17 cellular contexts compared by ENCODE assay signal in the genomic region with DNA sequence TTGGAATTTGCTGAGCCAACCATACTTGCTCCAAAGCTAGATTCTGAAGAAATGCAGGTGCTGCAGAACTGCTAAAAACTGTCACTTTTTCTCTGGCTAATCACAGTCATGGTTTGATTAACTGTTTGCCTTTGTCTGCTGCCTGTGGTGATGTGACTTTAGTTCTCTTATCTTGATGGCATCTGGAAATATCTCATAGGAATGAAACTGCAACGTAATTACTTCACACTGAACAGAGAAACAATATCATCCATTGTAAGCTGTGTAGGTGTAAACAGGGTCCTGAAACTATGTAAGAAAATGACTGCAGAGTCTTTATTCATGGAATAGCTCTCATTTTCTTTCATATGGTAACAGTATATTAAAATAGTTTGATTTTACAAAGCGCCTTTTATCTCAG.
A peak's percentile ranks its signal among the peaks of the same experiment; 100 is the strongest.
DNase-seq lines count a peak whose midpoint lies in the region; ATAC-seq, FAIRE-seq and TF ChIP-seq lines count a peak whose summit lies in the region.
"Had no signal": no experiment of that assay in that cellular context is flagged by ENCODE, and none has a peak within 500 bp of the region (broad histone marks: within the 10 kb centered on the region; RNA-seq: fewer than 3 reads in every experiment).

No MANE protein-coding gene starts in this region.

- no peaks in the 10 kb centered on the region for H3K79me2 ChIP-seq in GM12878 (ENCODE audit: control insufficient read depth, insufficient read depth, low read length)

- no peak overlapping the region for H3K9ac ChIP-seq in GM12878 (ENCODE audit: control insufficient read depth, insufficient read depth, low read length)
- H3K9ac ChIP-seq: BLaER1, GM23248 had no signal

- TF ChIP-seq POLR2A in GM12878 (IDR thresholded peaks at IDR 0.05; ENCODE audit: low read depth, low read length), result no peak
- TF ChIP-seq POLR2A in vagina (IDR thresholded peaks at IDR 0.05), result no peak

- FAIRE-seq in GM12878 (lab: Jason Lieb, UNC), result no peak
- FAIRE-seq: A549 had no signal

- 36% methylated on average over 2 of the region's 2 CpGs for WGBS in GM12878 (ENCODE audit: insufficient coverage, insufficient replicate concordance, low lambda C conversion rate, missing lambda C conversion rate)

- no peak for TF ChIP-seq RAD21 in GM12878 (IDR thresholded peaks at IDR 0.05; ENCODE audit: insufficient read depth, low read depth, low read length)

- no peak overlapping the region for H3K4me2 ChIP-seq in GM12878 (ENCODE audit: control insufficient read depth, insufficient read depth)
- H3K4me2 ChIP-seq: A549, BLaER1 had no signal

- H2AFZ ChIP-seq in GM12878 (ENCODE audit: control insufficient read depth, low read depth, low read length), result no peak overlapping the region
- H2AFZ ChIP-seq: GM23248 had no signal

- POLR2A ChIA-PET in GM12878 (lab: Charles Lee), result no interaction called here

- H3K4me3 ChIP-seq in GM12878, result no peak overlapping the region
- H3K4me3 ChIP-seq in vagina, result no peak overlapping the region
- H3K4me3 ChIP-seq: A549, BLaER1, GM23248, HAP-1 had no signal

- H4K20me1 ChIP-seq in GM12878 (ENCODE audit: control insufficient read depth, insufficient read depth), result no peaks in the 10 kb centered on the region
- H4K20me1 ChIP-seq: BLaER1 had no signal

- no peaks in the 10 kb centered on the region for H3K27me3 ChIP-seq in GM12878 (replicated peaks in 1 of 2; ENCODE audit: control insufficient read depth in 2 of 2, insufficient read depth in 2 of 2, low read length in 1 of 2)
- no peaks in the 10 kb centered on the region for H3K27me3 ChIP-seq in vagina
- H3K27me3 ChIP-seq: BLaER1 had no signal

- H3K4me1 ChIP-seq in GM12878 (ENCODE audit: control insufficient read depth, insufficient read depth, low read length) (no peaks in the 10 kb centered on the region), vagina (no peaks in the 10 kb centered on the region)
- H3K4me1 ChIP-seq: A549, BLaER1, HAP-1 had no signal

- H3K36me3 ChIP-seq in GM12878 (ENCODE audit: control insufficient read depth in 2 of 2, insufficient read depth in 2 of 2, low read length in 1 of 2) (no peaks in the 10 kb centered on the region), vagina (no peaks in the 10 kb centered on the region)
- H3K36me3 ChIP-seq: BLaER1, HAP-1 had no signal

- SMC1A ChIA-PET in GM12878 (lab: Charles Lee; ENCODE audit: uncharacterized antibody, unreplicated experiment), result interaction anchor here (0.8 kb wide), 1 partner anchor 354 kb away, joined by 3 read pairs; no protein-coding TSS in a partner anchor

- BruUV-seq in GM12878 (replicated peaks; lab: Mats Ljungman, UMichigan), result no TSS peak

- intact Hi-C loops in GM12878 (cut with micrococcal nuclease; ENCODE audit: unreplicated experiment), result no loop called here
- intact Hi-C loops in vagina (cut with DNase I), result no loop called here

- TF ChIP-seq CTCF in GM12878 (IDR thresholded peaks at IDR 0.05 in 2 of 3, conservative IDR thresholded peaks at IDR 0.05 in 1 of 3; ENCODE audit: control insufficient read depth in 2 of 3, extremely low read depth in 1 of 3, insufficient read depth in 1 of 3, low read depth in 3 of 3, low read length in 3 of 3) (no peak), vagina (IDR thresholded peaks at IDR 0.05) (no peak)

- in situ Hi-C loops in GM12878 (cut with MboI), result no loop called here

- CTCF ChIA-PET in GM12878 (lab: Yijun Ruan, JAX), result no interaction called here

- H3K27ac ChIP-seq in GM12878 (ENCODE audit: control insufficient read depth, insufficient read depth) (no peak overlapping the region), vagina (no peak overlapping the region)
- H3K27ac ChIP-seq: 22Rv1, A549, BLaER1, GM23248 had no signal

- RAD21 ChIA-PET in GM12878 (lab: Charles Lee; ENCODE audit: unreplicated experiment), result interaction anchor here (1.3 kb wide), 1 partner anchor 15 kb away, joined by 4 read pairs; no protein-coding TSS in a partner anchor

- DNase-seq in NCI-H748 (lab: John Stamatoyannopoulos, UW; ENCODE audit: unreplicated experiment) (peak; percentile 20), NCI-H748 treated with DMSO at 0.1 percent for 48 hours (lab: John Stamatoyannopoulos, UW) (no peak), NCI-H146 (lab: John Stamatoyannopoulos, UW) (peak; percentile 80), GM12878 (ENCODE audit: low read depth, low spot score) (no peak), NCI-H1694 (lab: John Stamatoyannopoulos, UW) (no peak), AG20443 (ENCODE audit: low spot score) (no peak), HuH-7.5 (ENCODE audit: low spot score) (no peak), vagina (ENCODE audit: extremely low spot score in 2 of 2) (no peak)
- DNase-seq: Calu3; CD4-positive, alpha-beta memory T cell; DMS79 treated with DMSO at 0.1 percent for 48 hours; GF-D8; GM23248 had no signal

- ATAC-seq in GM12878, result peak; percentile 82
- ATAC-seq: A549 had no signal

- H3K9me3 ChIP-seq in GM12878 (replicated peaks; ENCODE audit: control insufficient read depth, insufficient read depth, low read length) (no peaks in the 10 kb centered on the region), vagina (no peaks in the 10 kb centered on the region)
- H3K9me3 ChIP-seq: A549, BLaER1, HAP-1 had no signal

- TF ChIP-seq EP300 in GM12878 (IDR thresholded peaks at IDR 0.05; ENCODE audit: borderline replicate concordance in 1 of 2, control insufficient read depth in 1 of 2, low read depth in 2 of 2, low read length in 2 of 2), result peak; percentile 20 to 55; a peak in 2 of 4 replicates

TF ChIP-seq in GM12878, 131 proteins besides CTCF, POLR2A, EP300 and RAD21 (continues in another document):
- TF ChIP-seq NR2C1 (IDR thresholded peaks at IDR 0.05) (no peak), NFIC (IDR thresholded peaks at IDR 0.05; ENCODE audit: low read depth, low read length) (peak; percentile 34; the same call in 1 of the 2 replicates), MTA2 (IDR thresholded peaks at IDR 0.05; ENCODE audit: low read depth) (peak; percentile 79), BHLHE40 (IDR thresholded peaks at IDR 0.05; ENCODE audit: borderline replicate concordance in 1 of 2, low read depth in 2 of 2, low read length in 1 of 2) (peak in 1 of 2 experiments; percentile 12; a peak in 1 of 4 replicates), IKZF1 (conservative IDR thresholded peaks at IDR 0.05) (peak; percentile 48; the same call in 1 of the 2 replicates), BCL11A (IDR thresholded peaks at IDR 0.05; ENCODE audit: low read depth, low read length) (peak; percentile 42; the same call in 1 of the 2 replicates), HDAC2 (IDR thresholded peaks at IDR 0.05) (no peak), MYB (IDR thresholded peaks at IDR 0.05; ENCODE audit: borderline replicate concordance, low read depth, low read length) (no peak), REST (IDR thresholded peaks at IDR 0.05; ENCODE audit: low read depth, low read length) (no peak), ZNF622 (IDR thresholded peaks at IDR 0.05) (no peak), ZNF217 (IDR thresholded peaks at IDR 0.05) (0 out of 2 replicates have a peak, but pooled peaks have one; percentile 17), PML (IDR thresholded peaks at IDR 0.05; ENCODE audit: low read length) (no peak), CHD1 (IDR thresholded peaks at IDR 0.05; ENCODE audit: low read depth, low read length) (no peak), ESRRA (IDR thresholded peaks at IDR 0.05; ENCODE audit: low read length) (no peak), CHD4 (IDR thresholded peaks at IDR 0.05) (no peak), POU2F2 (IDR thresholded peaks at IDR 0.05; ENCODE audit: borderline replicate concordance, low read depth, low read length) (no peak), CREM (IDR thresholded peaks at IDR 0.05; ENCODE audit: low read depth) (no peak), ZNF24 (IDR thresholded peaks at IDR 0.05) (0 out of 2 replicates have a peak, but pooled peaks have one; percentile 35)

Comparison
In these comparisons a context has a peak if more than half of its experiments do, and no peak if none do; other contexts are left out.
1. DNase-seq: peak in NCI-H748 (single experiment) and NCI-H146 (single experiment); none in NCI-H748 treated with DMSO at 0.1 percent for 48 hours (single experiment), GM12878 (single experiment), NCI-H1694 (single experiment), AG20443 (single experiment), HuH-7.5 (single experiment) and vagina (0 of 2).